ENCODE assay signal across 9 cellular contexts in genomic region chr2:74439373-74440004, GRCh38. TPM values are rescaled to one million over a fixed set of nuclear protein-coding genes. Genes with fewer than 3 reads are reported as not detected.
DNase-seq lines count a peak whose midpoint lies in the region; ATAC-seq and TF ChIP-seq lines count a peak whose summit lies in the region.
"Had no signal": no experiment of that assay in that cellular context is flagged by ENCODE, and none has a peak within 500 bp of the region (broad histone marks: within the 10 kb centered on the region; RNA-seq: fewer than 3 reads in every experiment).

No MANE protein-coding gene starts in this region.

- TF ChIP-seq CTCF in heart right ventricle (IDR thresholded peaks at IDR 0.05) (no peak), vagina (IDR thresholded peaks at IDR 0.05) (no peak)

- intact Hi-C loops in heart right ventricle (cut with DNase I) (loop anchor here in 1 of 10 donors (2.0 kb wide), 1 partner anchor 19 kb away; the partner anchor contains the start of genes C2orf81 and WDR54), Right ventricle myocardium superior (cut with DNase I) (no loop called here), vagina (cut with DNase I) (no loop called here)
- intact Hi-C loops in dendritic cell treated with granulocyte-macrophage colony-stimulating factor and Interleukin-4, amounts not matched to agents 40 ng/mL and 50 ng/mL, for 4 days (cut with micrococcal nuclease): loop anchor here (2.0 kb wide), 1 partner anchor 15 kb away; the partner anchor contains the start of gene INO80B

- H3K27ac ChIP-seq in heart right ventricle: peak overlapping the region; percentile 51 to 97 (median 87)
- peak overlapping the region in 1 of 2 donors; percentile 95 for H3K27ac ChIP-seq in mucosa of rectum (ENCODE audit: low read depth in 2 of 2, low read length in 2 of 2)
- H3K27ac ChIP-seq in vagina: peak overlapping the region; percentile 81

- WGBS in heart right ventricle, 2 donors: 20 to 22% methylated on average over 8 of the region's 8 CpGs

- H3K9ac ChIP-seq in mucosa of rectum (ENCODE audit: low read depth in 1 of 2, low read length in 2 of 2): peak overlapping the region; percentile 63 to 91

- H3K9me3 Mint-ChIP-seq in dendritic cell treated with granulocyte-macrophage colony-stimulating factor and Interleukin-4, amounts not matched to agents 40 ng/mL and 50 ng/mL, for 4 days: no peaks in the 10 kb centered on the region
- H3K9me3 Mint-ChIP-seq: CD4-positive, alpha-beta memory T cell had no signal

- H3K36me3 ChIP-seq in heart right ventricle (peaks cover 0 to 7% (median 0%) of the 10 kb centered on the region in 9 donors), mucosa of rectum (ENCODE audit: control insufficient read depth in 2 of 2, insufficient read depth in 2 of 2, low read length in 2 of 2) (no peaks in the 10 kb centered on the region), vagina (no peaks in the 10 kb centered on the region)

- H3K4me3 ChIP-seq in heart right ventricle (peak overlapping the region; percentile 31 to 71 (median 58)), mucosa of rectum (ENCODE audit: low read length in 2 of 2) (peak overlapping the region; percentile 76), vagina (peak overlapping the region; percentile 47 to 58)

- H3K27me3 Mint-ChIP-seq in dendritic cell treated with granulocyte-macrophage colony-stimulating factor and Interleukin-4, amounts not matched to agents 40 ng/mL and 50 ng/mL, for 4 days: peaks cover 54% of the 10 kb centered on the region

- DNase-seq in heart right ventricle: no peak
- no peak for DNase-seq in Right ventricle myocardium superior
- DNase-seq in vagina (ENCODE audit: extremely low spot score in 2 of 2): peak in 1 of 2 donors; percentile 85
- DNase-seq in superior temporal gyrus (ENCODE audit: extremely low spot score): no peak
- no peak for DNase-seq in activated effector memory CD4-positive, alpha-beta T cell treated with Interleukin-2 at 50 U/mL for 16 hours
- DNase-seq: CD4-positive, alpha-beta memory T cell had no signal

- TF ChIP-seq POLR2A in vagina (IDR thresholded peaks at IDR 0.05): no peak

- peak overlapping the region; percentile 62 for H3K4me3 Mint-ChIP-seq in dendritic cell treated with granulocyte-macrophage colony-stimulating factor and Interleukin-4, amounts not matched to agents 40 ng/mL and 50 ng/mL, for 4 days

- peak overlapping the region; percentile 61 for H3K27ac Mint-ChIP-seq in dendritic cell treated with granulocyte-macrophage colony-stimulating factor and Interleukin-4, amounts not matched to agents 40 ng/mL and 50 ng/mL, for 4 days

- H3K4me1 ChIP-seq in heart right ventricle (peaks cover 6 to 74% (median 57%) of the 10 kb centered on the region in 9 donors), mucosa of rectum (ENCODE audit: control insufficient read depth in 2 of 2, insufficient read depth in 2 of 2, low read length in 2 of 2) (peaks cover 14 to 26% of the 10 kb centered on the region in 2 donors), vagina (peaks cover 44% of the 10 kb centered on the region)

- H3K9me3 ChIP-seq in heart right ventricle (no peaks in the 10 kb centered on the region), mucosa of rectum (ENCODE audit: control insufficient read depth in 2 of 2, low read length in 2 of 2) (no peaks in the 10 kb centered on the region), vagina (no peaks in the 10 kb centered on the region)

- peaks cover 0 to 43% (median 0%) of the 10 kb centered on the region in 7 donors for H3K27me3 ChIP-seq in heart right ventricle
- H3K27me3 ChIP-seq in mucosa of rectum (ENCODE audit: control insufficient read depth in 2 of 2, insufficient read depth in 2 of 2, low read length in 2 of 2): peaks cover 0 to 3% of the 10 kb centered on the region in 2 donors
- H3K27me3 ChIP-seq in vagina: no peaks in the 10 kb centered on the region

- peaks cover 6% of the 10 kb centered on the region for H3K36me3 Mint-ChIP-seq in dendritic cell treated with granulocyte-macrophage colony-stimulating factor and Interleukin-4, amounts not matched to agents 40 ng/mL and 50 ng/mL, for 4 days (ENCODE audit: low read depth)
- H3K36me3 Mint-ChIP-seq: CD4-positive, alpha-beta memory T cell had no signal

- no peak for ATAC-seq in heart right ventricle
- no peak for ATAC-seq in Right ventricle myocardium superior (ENCODE audit: poor library complexity)
- no peak for ATAC-seq in GM21529 (IDR thresholded peaks at IDR 0.05; ENCODE audit: unreplicated experiment)

- peaks cover 75% of the 10 kb centered on the region for H3K4me1 Mint-ChIP-seq in dendritic cell treated with granulocyte-macrophage colony-stimulating factor and Interleukin-4, amounts not matched to agents 40 ng/mL and 50 ng/mL, for 4 days (ENCODE audit: low read depth)

RNA-seq across cellular contexts. Expression of gene RTKN, which starts 2.2 kb away (rescaled TPM):
- total RNA-seq in heart right ventricle: 10 to 100 TPM in 8 of 10 donors, 1 to 10 TPM in 2; 9.3 to 23.4 (median 14.9) TPM
- 10 to 100 TPM; 25.5 to 33.9 TPM for polyA plus RNA-seq in heart right ventricle
- total RNA-seq in Right ventricle myocardium superior: 17.8 TPM
- 24.6 TPM for total RNA-seq in vagina
- total RNA-seq: CD4-positive, alpha-beta memory T cell had no signal

RNA-seq across cellular contexts. Expression of gene INO80B, which starts 15.4 kb away (rescaled TPM):
- total RNA-seq in heart right ventricle (10 to 100 TPM in 9 of 10 donors, 1 to 10 TPM in 1; 8.9 to 22.0 (median 19.4) TPM), Right ventricle myocardium superior (19.6 TPM), vagina (32.7 TPM)
- polyA plus RNA-seq in heart right ventricle: 10 to 100 TPM; 29.6 to 40.7 TPM

RNA-seq across cellular contexts. Expression of gene WDR54, which starts 18.0 kb away (rescaled TPM):
- total RNA-seq in heart right ventricle (1 to 10 TPM; 1.1 to 6.7 (median 2.4) TPM), Right ventricle myocardium superior (2.2 TPM), vagina (8.8 TPM)
- 1 to 10 TPM; 2.9 to 8.7 TPM for polyA plus RNA-seq in heart right ventricle

RNA-seq across cellular contexts. Expression of gene C2orf81, which starts 18.1 kb away (rescaled TPM):
- total RNA-seq in heart right ventricle: 1 to 10 TPM in 5 of 10 donors, under 1 TPM in 5; 0.52 to 1.7 (median 0.99) TPM
- polyA plus RNA-seq in heart right ventricle: 1 to 10 TPM; 1.2 to 1.3 TPM
- 0.62 TPM for total RNA-seq in Right ventricle myocardium superior
- total RNA-seq in vagina: 2.7 TPM

RNA-seq across cellular contexts. Expression of gene WBP1, which starts 18.7 kb away (rescaled TPM):
- 10 to 100 TPM; 34.8 to 54.1 (median 45.8) TPM for total RNA-seq in heart right ventricle
- polyA plus RNA-seq in heart right ventricle: 10 to 100 TPM; 39.4 to 59.8 TPM
- total RNA-seq in Right ventricle myocardium superior: 42.4 TPM
- 63.1 TPM for total RNA-seq in vagina
